In genomic region chr5:37184748-37185364, GRCh38 we compare ENCODE assay signal across 14 cellular contexts.
DNase-seq lines count a peak whose midpoint lies in the region; ATAC-seq, FAIRE-seq and TF ChIP-seq lines count a peak whose summit lies in the region.
"Had no signal": no experiment of that assay in that cellular context is flagged by ENCODE, and none has a peak within 500 bp of the region (broad histone marks: within the 10 kb centered on the region; RNA-seq: fewer than 3 reads in every experiment).

No MANE protein-coding gene starts in this region.

- no peak for TF ChIP-seq POLR2A in stomach (IDR thresholded peaks at IDR 0.05)

- peak; percentile 79 for FAIRE-seq in GM18507 (lab: Jason Lieb, UNC)

- H3K9me3 ChIP-seq in stomach = no peaks in the 10 kb centered on the region

- H3K4me3 ChIP-seq in stomach = no peak overlapping the region
- H3K4me3 ChIP-seq: dorsolateral prefrontal cortex, SK-N-MC had no signal

- DNase-seq in GM18507 (ENCODE audit: extremely low spot score, insufficient read length, low read depth) (peak; percentile 23), NAMALWA (ENCODE audit: low spot score) (peak; percentile 71), stomach (no peak), Right ventricle myocardium inferior (ENCODE audit: missing footprints) (no peak), NCI-H1436 (lab: John Stamatoyannopoulos, UW) (no peak)
- DNase-seq: activated CD4-positive, alpha-beta T cell treated with anti-CD3 and anti-CD28 coated beads, Interleukin-2, amount 50 U/mL, for 48 hours; dorsolateral prefrontal cortex; mammary epithelial cell; NCI-H510A treated with DMSO at 0.1 percent for 48 hours; trophoblast cell had no signal

- WGBS in stomach, 5 donors = 75 to 87% (median 86%) methylated on average over 4 of the region's 4 CpGs

- H3K4me1 ChIP-seq in stomach = no peaks in the 10 kb centered on the region

- H3K36me3 ChIP-seq in stomach = peaks cover 14 to 84% (median 80%) of the 10 kb centered on the region in 4 donors

- intact Hi-C loops in stomach (cut with DNase I; ENCODE audit: low total_unique reads) = no loop called here
- intact Hi-C loops in Right ventricle myocardium inferior (cut with DNase I) = no loop called here

- H3K27ac ChIP-seq in stomach = no peak overlapping the region
- H3K27ac ChIP-seq: dorsolateral prefrontal cortex, SK-N-MC had no signal

- no peak for TF ChIP-seq CTCF in stomach (IDR thresholded peaks at IDR 0.05)

- ATAC-seq in GM19463 (IDR thresholded peaks at IDR 0.05; ENCODE audit: unreplicated experiment) = peak; percentile 90
- peak; percentile 87 for ATAC-seq in HG02885 (IDR thresholded peaks at IDR 0.05; ENCODE audit: poor library complexity, unreplicated experiment)
- no peak for ATAC-seq in Right ventricle myocardium inferior
- ATAC-seq in activated CD4-positive, CD25-positive, alpha-beta regulatory T cell treated with anti-CD3 and anti-CD28 coated beads, Interleukin-2, amount 50 U/mL, for 24 hours = no peak

- H3K27me3 ChIP-seq in stomach = no peaks in the 10 kb centered on the region
- H3K27me3 ChIP-seq: dorsolateral prefrontal cortex had no signal

- no peak for TF ChIP-seq EP300 in stomach (IDR thresholded peaks at IDR 0.05)

Comparison
In these comparisons a context has a peak if more than half of its experiments do, and no peak if none do; other contexts are left out.
1. DNase-seq: peak in GM18507 (single experiment) and NAMALWA (single experiment); none in stomach (single experiment), Right ventricle myocardium inferior (single experiment) and NCI-H1436 (single experiment).
2. ATAC-seq: peak in GM19463 (single experiment) and HG02885 (single experiment); none in Right ventricle myocardium inferior (single experiment) and activated CD4-positive, CD25-positive, alpha-beta regulatory T cell treated with anti-CD3 and anti-CD28 coated beads, Interleukin-2, amount 50 U/mL, for 24 hours (0 of 2).